35 cellular contexts compared by ENCODE assay signal in genomic region chr1:109611951-109612310, GRCh38. TPM values are rescaled to one million over a fixed set of nuclear protein-coding genes. Genes with fewer than 3 reads are reported as not detected.
"Had no signal": no experiment of that assay in that cellular context is flagged by ENCODE, and none has a peak within 500 bp of the region (broad histone marks: within the 10 kb centered on the region; RNA-seq: fewer than 3 reads in every experiment).

No MANE protein-coding gene starts in this region.

- H3K27me3 Mint-ChIP-seq: dendritic cell treated with granulocyte-macrophage colony-stimulating factor and Interleukin-4, amounts not matched to agents 40 ng/mL and 50 ng/mL, for 4 days; natural killer cell treated with Interleukin-12 subunit alpha and Interleukin-12 subunit beta and Interleukin-15 and Interleukin-18, amount 100 ng/mL, for 72 hours had no signal

- H3K9me3 ChIP-seq: colonic mucosa, esophagus muscularis mucosa, heart right ventricle, lower lobe of right lung, ovary, psoas muscle, sigmoid colon, testis, tibial artery, upper lobe of left lung had no signal

- DNase-seq: colonic mucosa; effector CD8-positive, alpha-beta T cell; foreskin keratinocyte; glutamatergic neuron; heart right ventricle; hippocampal formation; immature natural killer cell; islet precursor cell; kidney glomerular epithelial cell; left colon; left ventricle myocardium superior; lower lobe of right lung; occipital lobe; ovary; posterior cingulate gyrus; psoas muscle; right cardiac atrium; sigmoid colon; stimulated activated CD4-positive, alpha-beta T cell treated with anti-CD3 and anti-CD28 coated beads, Interleukin-2, amount 100 ng/mL, for 24 hours; stimulated activated CD4-positive, alpha-beta T cell treated with anti-CD3 and anti-CD28 coated beads, Interleukin-4, amount 100 ng/mL, for 24 hours; stimulated activated naive CD4-positive, alpha-beta T cell treated with Interleukin-2 at 50 U/mL for 16 hours; substantia nigra; testis; tibial artery; upper lobe of left lung had no signal

- H3K4me3 Mint-ChIP-seq: dendritic cell treated with granulocyte-macrophage colony-stimulating factor and Interleukin-4, amounts not matched to agents 40 ng/mL and 50 ng/mL, for 4 days; immature natural killer cell; natural killer cell treated with Interleukin-12 subunit alpha and Interleukin-12 subunit beta and Interleukin-15 and Interleukin-18, amount 100 ng/mL, for 72 hours; neural progenitor cell; stimulated activated effector memory CD8-positive, alpha-beta T cell treated with anti-CD3 and anti-CD28 coated beads, Interleukin-12 subunit alpha, Interleukin-12 subunit beta, amount 100 ng/mL, for 72 hours had no signal

- H3K9ac ChIP-seq: neural progenitor cell had no signal

- H3K36me3 ChIP-seq: colonic mucosa, esophagus muscularis mucosa, heart right ventricle, lower lobe of right lung, neural progenitor cell, ovary, sigmoid colon, tibial artery, upper lobe of left lung had no signal

- H3K4me3 ChIP-seq: colonic mucosa, esophagus muscularis mucosa, heart right ventricle, lower lobe of right lung, neural progenitor cell, ovary, psoas muscle, sigmoid colon, testis, tibial artery, upper lobe of left lung had no signal

- H2AFZ ChIP-seq: neural progenitor cell had no signal

- H3K36me3 Mint-ChIP-seq: immature natural killer cell; natural killer cell treated with Interleukin-12 subunit alpha and Interleukin-12 subunit beta and Interleukin-15 and Interleukin-18, amount 100 ng/mL, for 72 hours; neural progenitor cell; stimulated activated effector memory CD8-positive, alpha-beta T cell treated with anti-CD3 and anti-CD28 coated beads, Interleukin-12 subunit alpha, Interleukin-12 subunit beta, amount 100 ng/mL, for 72 hours had no signal

- H3K27ac ChIP-seq: colonic mucosa, esophagus muscularis mucosa, foreskin keratinocyte, heart right ventricle, lower lobe of right lung, neural progenitor cell, ovary, psoas muscle, sigmoid colon, testis, tibial artery, upper lobe of left lung had no signal

- H3K4me1 ChIP-seq: colonic mucosa, foreskin keratinocyte, psoas muscle, sigmoid colon, testis, tibial artery had no signal

- H3K4me2 ChIP-seq: neural progenitor cell had no signal

- H3K27ac Mint-ChIP-seq: dendritic cell treated with granulocyte-macrophage colony-stimulating factor and Interleukin-4, amounts not matched to agents 40 ng/mL and 50 ng/mL, for 4 days; neural progenitor cell; stimulated activated effector memory CD8-positive, alpha-beta T cell treated with anti-CD3 and anti-CD28 coated beads, Interleukin-12 subunit alpha, Interleukin-12 subunit beta, amount 100 ng/mL, for 72 hours had no signal

- H3K27me3 ChIP-seq: colonic mucosa, esophagus muscularis mucosa, foreskin keratinocyte, heart right ventricle, neural progenitor cell, ovary, sigmoid colon, testis, tibial artery, upper lobe of left lung had no signal

- ATAC-seq: foreskin keratinocyte; heart right ventricle; left colon; left ventricle myocardium superior; lower lobe of right lung; natural killer cell treated with Interleukin-12 subunit alpha and Interleukin-12 subunit beta and Interleukin-15 and Interleukin-18, amount 100 ng/mL, for 72 hours; psoas muscle; right cardiac atrium; stimulated activated effector memory CD8-positive, alpha-beta T cell treated with anti-CD3 and anti-CD28 coated beads, Interleukin-12 subunit alpha, Interleukin-12 subunit beta, amount 100 ng/mL, for 72 hours had no signal

- H3K4me1 Mint-ChIP-seq: immature natural killer cell had no signal

- H3K9me3 Mint-ChIP-seq: dendritic cell treated with granulocyte-macrophage colony-stimulating factor and Interleukin-4, amounts not matched to agents 40 ng/mL and 50 ng/mL, for 4 days; immature natural killer cell; natural killer cell treated with Interleukin-12 subunit alpha and Interleukin-12 subunit beta and Interleukin-15 and Interleukin-18, amount 100 ng/mL, for 72 hours; neural progenitor cell; stimulated activated effector memory CD8-positive, alpha-beta T cell treated with anti-CD3 and anti-CD28 coated beads, Interleukin-12 subunit alpha, Interleukin-12 subunit beta, amount 100 ng/mL, for 72 hours had no signal

RNA-seq across cellular contexts. Expression of gene GNAT2, which starts 7.5 kb away (rescaled TPM):
- total RNA-seq: chondrocyte, endothelial cell of umbilical vein, epithelial cell of proximal tubule, foreskin keratinocyte, heart right ventricle, left ventricle myocardium superior, lower lobe of right lung, mononuclear cell, occipital lobe, ovary, psoas muscle, right cardiac atrium, sigmoid colon, skeletal muscle tissue had no signal
- polyA plus RNA-seq: endothelial cell of umbilical vein, immature natural killer cell, ovary, right cardiac atrium had no signal
